ENCODE assay signal across 21 cellular contexts in the genomic region with DNA sequence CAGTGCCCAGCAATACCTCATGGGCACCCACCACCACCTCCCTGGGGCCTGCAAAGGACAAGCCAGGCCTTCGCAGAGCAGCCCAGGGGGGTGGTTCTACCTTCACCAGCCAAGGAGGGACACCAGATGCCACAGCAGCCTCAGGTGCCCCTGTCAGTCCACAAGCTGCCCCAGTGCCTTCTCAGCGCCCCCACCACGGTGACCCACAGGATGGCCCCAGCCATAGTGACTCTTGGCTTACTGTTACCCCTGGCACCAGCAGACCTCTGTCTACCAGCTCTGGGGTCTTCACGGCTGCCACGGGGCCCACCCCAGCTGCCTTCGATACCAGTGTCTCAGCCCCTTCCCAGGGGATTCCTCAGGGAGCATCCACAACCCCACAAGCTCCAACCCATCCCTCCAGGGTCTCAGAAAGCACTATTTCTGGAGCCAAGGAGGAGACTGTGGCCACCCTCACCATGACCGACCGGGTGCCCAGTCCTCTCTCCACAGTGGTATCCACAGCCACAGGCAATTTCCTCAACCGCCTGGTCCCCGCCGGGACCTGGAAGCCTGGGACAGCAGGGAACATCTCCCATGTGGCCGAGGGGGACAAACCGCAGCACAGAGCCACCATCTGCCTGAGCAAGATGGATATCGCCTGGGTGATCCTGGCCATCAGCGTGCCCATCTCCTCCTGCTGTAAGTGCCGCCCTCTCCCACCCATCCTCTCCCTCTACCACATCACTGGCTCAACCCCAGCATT. TPM values are rescaled to one million over a fixed set of nuclear protein-coding genes. Genes with fewer than 3 reads are reported as not detected.
DNase-seq lines count a peak whose midpoint lies in the region; ATAC-seq and TF ChIP-seq lines count a peak whose summit lies in the region.
"Had no signal": no experiment of that assay in that cellular context is flagged by ENCODE, and none has a peak within 500 bp of the region (broad histone marks: within the 10 kb centered on the region; RNA-seq: fewer than 3 reads in every experiment).

No MANE protein-coding gene starts in this region.

- in situ Hi-C loops in Panc1 (cut with HindIII; ENCODE audit: low pct_unique_long_range_greater_than_20kb, low sequenced_read_pairs), result no loop called here

- H3K36me3 ChIP-seq in BE2C (peaks cover 24% of the 10 kb centered on the region), Panc1 (ENCODE audit: control insufficient read depth, insufficient read depth, low read length) (no peaks in the 10 kb centered on the region), neural progenitor cell (no peaks in the 10 kb centered on the region), sigmoid colon (no peaks in the 10 kb centered on the region)
- H3K36me3 ChIP-seq: BLaER1, HAP-1 had no signal

- no TSS peak for BruUV-seq in Panc1 (replicated peaks; lab: Mats Ljungman, UMichigan)

- intact Hi-C loops in Panc1 (cut with micrococcal nuclease; ENCODE audit: unreplicated experiment), result no loop called here
- intact Hi-C loops in sigmoid colon (cut with DNase I), result no loop called here

- peak overlapping the region; percentile 50 for H3K27ac Mint-ChIP-seq in neural progenitor cell
- H3K27ac Mint-ChIP-seq: CD14-positive monocyte; CD8-positive, alpha-beta T cell had no signal

- ATAC-seq in Panc1 (no peak), GM21529 (IDR thresholded peaks at IDR 0.05; ENCODE audit: unreplicated experiment) (no peak), HG03457 (IDR thresholded peaks at IDR 0.05; ENCODE audit: unreplicated experiment) (no peak)
- ATAC-seq: A549; CD8-positive, alpha-beta T cell had no signal

- 91 to 95% methylated on average over 16 of the region's 16 CpGs for WGBS in sigmoid colon, 2 donors

- CTCF ChIA-PET in Panc1 (lab: Charles Lee), result no interaction called here

- no peak overlapping the region for H3K9ac ChIP-seq in neural progenitor cell
- H3K9ac ChIP-seq: BLaER1 had no signal

- H2AFZ ChIP-seq in neural progenitor cell (replicated peaks), result no peak overlapping the region

- H3K36me3 Mint-ChIP-seq in neural progenitor cell, result peaks cover 5% of the 10 kb centered on the region
- H3K36me3 Mint-ChIP-seq: CD14-positive monocyte; CD8-positive, alpha-beta T cell had no signal

- H3K27me3 Mint-ChIP-seq in neural progenitor cell (ENCODE audit: insufficient read depth, low read depth), result peaks cover 4% of the 10 kb centered on the region

- H4K20me1 ChIP-seq in neural progenitor cell (ENCODE audit: low read depth), result no peaks in the 10 kb centered on the region
- H4K20me1 ChIP-seq: BLaER1 had no signal

- H3K27ac ChIP-seq in Panc1 (ENCODE audit: low read length) (peak overlapping the region; percentile 12; the same call in 1 of the 2 replicates), coronary artery (no peak overlapping the region), neural progenitor cell (no peak overlapping the region), sigmoid colon (no peak overlapping the region)
- H3K27ac ChIP-seq: 22Rv1, A549, BLaER1, HL-60 had no signal

- no peak for TF ChIP-seq EP300 in sigmoid colon (IDR thresholded peaks at IDR 0.05)

- TF ChIP-seq CTCF in BE2C (IDR thresholded peaks at IDR 0.05; ENCODE audit: low read depth, low read length), result no peak
- no peak for TF ChIP-seq CTCF in Panc1 (IDR thresholded peaks at IDR 0.05)
- no peak for TF ChIP-seq CTCF in coronary artery (IDR thresholded peaks at IDR 0.05)
- TF ChIP-seq CTCF in neural progenitor cell (IDR thresholded peaks at IDR 0.05), result no peak
- no peak for TF ChIP-seq CTCF in sigmoid colon (IDR thresholded peaks at IDR 0.05)

- H3K9me3 ChIP-seq in BE2C (no peaks in the 10 kb centered on the region), Panc1 (ENCODE audit: control insufficient read depth, insufficient read depth, low read depth, low read length) (no peaks in the 10 kb centered on the region), neural progenitor cell (ENCODE audit: low read depth) (no peaks in the 10 kb centered on the region), sigmoid colon (no peaks in the 10 kb centered on the region)
- H3K9me3 ChIP-seq: A549, BLaER1, HAP-1 had no signal

- H3K27me3 ChIP-seq in BE2C (no peaks in the 10 kb centered on the region), Panc1 (ENCODE audit: control insufficient read depth, insufficient read depth, low read length) (no peaks in the 10 kb centered on the region), neural progenitor cell (no peaks in the 10 kb centered on the region), sigmoid colon (no peaks in the 10 kb centered on the region)
- H3K27me3 ChIP-seq: BLaER1 had no signal

- H3K4me1 Mint-ChIP-seq in neural progenitor cell, result peaks cover 14% of the 10 kb centered on the region
- H3K4me1 Mint-ChIP-seq: CD14-positive monocyte had no signal

- H3K79me2 ChIP-seq in neural progenitor cell (ENCODE audit: low read depth), result no peaks in the 10 kb centered on the region

- no peaks in the 10 kb centered on the region for H3K9me3 Mint-ChIP-seq in neural progenitor cell
- H3K9me3 Mint-ChIP-seq: CD8-positive, alpha-beta T cell had no signal

- H3K4me1 ChIP-seq in BE2C (peaks cover 32% of the 10 kb centered on the region), Panc1 (ENCODE audit: control insufficient read depth, insufficient read depth, low read length) (0 out of 2 replicates have a peak, but pooled peaks cover 2% of the 10 kb centered on the region), neural progenitor cell (peaks cover 9% of the 10 kb centered on the region), sigmoid colon (peaks cover 0 to 6% (median 2%) of the 10 kb centered on the region in 4 donors)
- H3K4me1 ChIP-seq: A549, HAP-1 had no signal

- no peak overlapping the region for H3K4me2 ChIP-seq in neural progenitor cell
- H3K4me2 ChIP-seq: A549, BLaER1 had no signal

- TF ChIP-seq POLR2A in sigmoid colon (IDR thresholded peaks at IDR 0.05), result no peak

- peak; percentile 11 for DNase-seq in BE2C
- no peak for DNase-seq in Panc1 (ENCODE audit: low read depth, low spot score)
- peak; percentile 59 for DNase-seq in coronary artery (ENCODE audit: low spot score)
- no peak for DNase-seq in neural progenitor cell (ENCODE audit: low spot score)
- DNase-seq in activated effector memory CD4-positive, alpha-beta T cell treated with anti-CD3 and anti-CD28 coated beads, Interleukin-2, amount 50 U/mL, for 16 hours, result no peak
- no peak for DNase-seq in sigmoid colon
- DNase-seq: AML-193; Calu3; CD8-positive, alpha-beta T cell; DMS79 treated with DMSO at 0.1 percent for 48 hours; GF-D8 had no signal

- H3K4me3 Mint-ChIP-seq in neural progenitor cell, result no peak overlapping the region
- H3K4me3 Mint-ChIP-seq: CD14-positive monocyte; CD8-positive, alpha-beta T cell had no signal

- peaks cover 7% of the 10 kb centered on the region for H3F3A ChIP-seq in neural progenitor cell (ENCODE audit: low read depth)

- POLR2A ChIA-PET in Panc1 (lab: Charles Lee), result no interaction called here

- no peak overlapping the region for H3K4me3 ChIP-seq in BE2C (ENCODE audit: low read depth, low read length)
- no peak overlapping the region for H3K4me3 ChIP-seq in Panc1 (ENCODE audit: low read depth in 2 of 2, low read length in 2 of 2)
- H3K4me3 ChIP-seq in coronary artery, result no peak overlapping the region
- no peak overlapping the region for H3K4me3 ChIP-seq in neural progenitor cell
- H3K4me3 ChIP-seq in sigmoid colon, result no peak overlapping the region
- H3K4me3 ChIP-seq: A549, BLaER1, HAP-1 had no signal

RNA-seq across cellular contexts. Expression of a gene that starts 19.2 kb away (rescaled TPM):
- polyA plus RNA-seq in BE2C (2012; ENCODE audit: insufficient read depth, insufficient read length, low read depth), result not detected
- 0.67 TPM for total RNA-seq in Panc1 (2021; ENCODE audit: unreplicated experiment)
- 0.46 TPM for polyA plus RNA-seq in Panc1 (2012; ENCODE audit: insufficient read length)
- not detected in 2 replicates for total RNA-seq in neural progenitor cell (ENCODE audit: low replicate concordance)
- total RNA-seq in sigmoid colon, result not detected
- 1 to 10 TPM in 1 of 3 donors, not detected in 2; 2.5 TPM for polyA plus RNA-seq in sigmoid colon
- total RNA-seq: Calu3; CD8-positive, alpha-beta T cell; H1; HT1080 had no signal
- polyA plus RNA-seq: CD14-positive monocyte, H1 had no signal

Comparison
In these comparisons a context has a peak if more than half of its experiments do, and no peak if none do; other contexts are left out.
1. DNase-seq: peak in BE2C (single experiment) and coronary artery (single experiment); none in Panc1 (single experiment), neural progenitor cell (single experiment), activated effector memory CD4-positive, alpha-beta T cell treated with anti-CD3 and anti-CD28 coated beads, Interleukin-2, amount 50 U/mL, for 16 hours (single experiment) and sigmoid colon (single experiment).